ENCODE assay signal across 33 cellular contexts in the genomic region with DNA sequence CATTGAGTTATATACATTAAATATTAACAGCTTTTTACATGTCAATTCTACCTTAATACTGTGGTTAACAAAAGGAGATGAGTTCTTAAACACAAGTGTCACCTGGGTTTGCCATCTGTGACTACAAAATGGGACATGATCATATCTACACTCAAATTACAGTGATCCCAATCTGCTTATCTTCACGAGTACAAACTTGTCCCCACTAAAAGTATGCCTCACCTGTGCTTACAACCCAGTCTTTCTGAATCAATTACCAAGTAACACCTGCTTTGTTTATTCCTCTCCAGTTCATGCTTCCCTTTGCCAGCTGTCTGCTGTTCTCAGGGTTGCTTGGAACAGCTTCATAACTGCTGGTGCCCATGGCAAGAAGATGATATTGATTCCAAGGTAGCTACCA. TPM values are rescaled to one million over a fixed set of nuclear protein-coding genes. Genes with fewer than 3 reads are reported as not detected.
"Had no signal": no experiment of that assay in that cellular context is flagged by ENCODE, and none has a peak within 500 bp of the region (broad histone marks: within the 10 kb centered on the region; RNA-seq: fewer than 3 reads in every experiment).

No MANE protein-coding gene starts in this region.

- DNase-seq: activated CD4-positive, alpha-beta memory T cell treated with anti-CD3 and anti-CD28 coated beads, Interleukin-2, amount 10 ng/mL, durations not matched to agents 7 days and 5 days; activated CD4-positive, alpha-beta T cell treated with anti-CD3 and anti-CD28 coated beads for 1 hour; activated CD4-positive, alpha-beta T cell treated with anti-CD3 and anti-CD28 coated beads for 48 hours; activated CD4-positive, CD25-positive, alpha-beta regulatory T cell; activated CD8-positive, alpha-beta memory T cell treated with anti-CD3 and anti-CD28 coated beads for 24 hours; activated CD8-positive, alpha-beta memory T cell treated with anti-CD3 and anti-CD28 coated beads, Interleukin-2, amount 10 ng/mL, durations not matched to agents 7 days and 5 days; activated CD8-positive, alpha-beta memory T cell treated with anti-CD3 and anti-CD28 coated beads, Interleukin-2, amount 50 U/mL, for 48 hours; activated effector memory CD4-positive, alpha-beta T cell treated with anti-CD3 and anti-CD28 coated beads, Interleukin-2, amount 50 U/mL, for 16 hours; activated naive CD4-positive, alpha-beta T cell; activated naive CD4-positive, alpha-beta T cell treated with anti-CD3 and anti-CD28 coated beads, Interleukin-2, amount 50 U/mL, for 16 hours; activated naive CD8-positive, alpha-beta T cell treated with anti-CD3 and anti-CD28 coated beads for 36 hours; activated T-cell treated with anti-CD3 and anti-CD28 coated beads, Interleukin-2, amount 50 U/mL, for 48 hours; amniotic stem cell; aorta; brain microvascular endothelial cell; central memory CD4-positive, alpha-beta T cell; NCI-H1436 treated with DMSO at 0.1 percent for 48 hours; NCI-H1694 treated with DMSO at 0.1 percent for 48 hours; NCI-H2029; NCI-H2227 treated with DMSO at 0.1 percent for 48 hours; NCI-H446; NCI-H524 treated with DMSO at 0.1 percent for 48 hours; NCI-H82; NK-92 treated with Interleukin-12 subunit alpha and Interleukin-12 subunit beta, amount 100 ng/mL, for 24 hours; PC-9; SW 1271; T-helper 1 cell; T1000; WERI-Rb-1 had no signal

- H3K27ac ChIP-seq: brain microvascular endothelial cell, KMS-11, PC-9, RWPE1, WERI-Rb-1 had no signal

- H3K36me3 ChIP-seq: brain microvascular endothelial cell, WERI-Rb-1 had no signal

- ATAC-seq: activated CD8-positive, alpha-beta memory T cell treated with anti-CD3 and anti-CD28 coated beads, Interleukin-2, amount 10 ng/mL, durations not matched to agents 7 days and 5 days; activated T-helper 17 cell treated with anti-CD3 and anti-CD28 coated beads, Interleukin-2, amount 50 U/mL, for 72 hours; Right ventricle myocardium inferior had no signal

- H3K4me3 ChIP-seq: PC-9 had no signal

- H3K36me3 Mint-ChIP-seq: activated CD8-positive, alpha-beta memory T cell treated with anti-CD3 and anti-CD28 coated beads, Interleukin-2, amount 10 ng/mL, durations not matched to agents 7 days and 5 days; activated naive CD8-positive, alpha-beta T cell treated with anti-CD3 and anti-CD28 coated beads for 36 hours had no signal

- H3K4me1 Mint-ChIP-seq: activated CD4-positive, alpha-beta memory T cell treated with anti-CD3 and anti-CD28 coated beads, Interleukin-2, amount 10 ng/mL, durations not matched to agents 7 days and 5 days; activated CD8-positive, alpha-beta memory T cell treated with anti-CD3 and anti-CD28 coated beads, Interleukin-2, amount 10 ng/mL, durations not matched to agents 7 days and 5 days; activated naive CD8-positive, alpha-beta T cell treated with anti-CD3 and anti-CD28 coated beads for 36 hours; activated T-helper 17 cell treated with anti-CD3 and anti-CD28 coated beads, Interleukin-2, amount 50 U/mL, for 72 hours had no signal

- H3K9me3 Mint-ChIP-seq: activated CD4-positive, alpha-beta memory T cell treated with anti-CD3 and anti-CD28 coated beads, Interleukin-2, amount 10 ng/mL, durations not matched to agents 7 days and 5 days; activated T-helper 17 cell treated with anti-CD3 and anti-CD28 coated beads, Interleukin-2, amount 50 U/mL, for 72 hours had no signal

- H3K27ac Mint-ChIP-seq: activated CD4-positive, alpha-beta memory T cell treated with anti-CD3 and anti-CD28 coated beads, Interleukin-2, amount 10 ng/mL, durations not matched to agents 7 days and 5 days; activated CD8-positive, alpha-beta memory T cell treated with anti-CD3 and anti-CD28 coated beads, Interleukin-2, amount 10 ng/mL, durations not matched to agents 7 days and 5 days; activated naive CD8-positive, alpha-beta T cell treated with anti-CD3 and anti-CD28 coated beads for 36 hours; activated T-helper 17 cell treated with anti-CD3 and anti-CD28 coated beads, Interleukin-2, amount 50 U/mL, for 72 hours had no signal

- H3K4me3 Mint-ChIP-seq: activated CD4-positive, alpha-beta memory T cell treated with anti-CD3 and anti-CD28 coated beads, Interleukin-2, amount 10 ng/mL, durations not matched to agents 7 days and 5 days; activated CD8-positive, alpha-beta memory T cell treated with anti-CD3 and anti-CD28 coated beads, Interleukin-2, amount 10 ng/mL, durations not matched to agents 7 days and 5 days; activated naive CD8-positive, alpha-beta T cell treated with anti-CD3 and anti-CD28 coated beads for 36 hours; activated T-helper 17 cell treated with anti-CD3 and anti-CD28 coated beads, Interleukin-2, amount 50 U/mL, for 72 hours had no signal

- H3K27me3 ChIP-seq: brain microvascular endothelial cell had no signal

RNA-seq across cellular contexts. Expression of gene CD1E, which starts 8.8 kb away (rescaled TPM):
- polyA plus RNA-seq: aorta had no signal

RNA-seq across cellular contexts. Expression of gene CD1B, which starts 31.2 kb away (rescaled TPM):
- polyA plus RNA-seq: aorta had no signal

RNA-seq across cellular contexts. Expression of gene OR10T2, which starts 36.8 kb away (rescaled TPM):
- polyA plus RNA-seq: aorta had no signal
